ENCODE assay signal across 8 cellular contexts in the genomic region with DNA sequence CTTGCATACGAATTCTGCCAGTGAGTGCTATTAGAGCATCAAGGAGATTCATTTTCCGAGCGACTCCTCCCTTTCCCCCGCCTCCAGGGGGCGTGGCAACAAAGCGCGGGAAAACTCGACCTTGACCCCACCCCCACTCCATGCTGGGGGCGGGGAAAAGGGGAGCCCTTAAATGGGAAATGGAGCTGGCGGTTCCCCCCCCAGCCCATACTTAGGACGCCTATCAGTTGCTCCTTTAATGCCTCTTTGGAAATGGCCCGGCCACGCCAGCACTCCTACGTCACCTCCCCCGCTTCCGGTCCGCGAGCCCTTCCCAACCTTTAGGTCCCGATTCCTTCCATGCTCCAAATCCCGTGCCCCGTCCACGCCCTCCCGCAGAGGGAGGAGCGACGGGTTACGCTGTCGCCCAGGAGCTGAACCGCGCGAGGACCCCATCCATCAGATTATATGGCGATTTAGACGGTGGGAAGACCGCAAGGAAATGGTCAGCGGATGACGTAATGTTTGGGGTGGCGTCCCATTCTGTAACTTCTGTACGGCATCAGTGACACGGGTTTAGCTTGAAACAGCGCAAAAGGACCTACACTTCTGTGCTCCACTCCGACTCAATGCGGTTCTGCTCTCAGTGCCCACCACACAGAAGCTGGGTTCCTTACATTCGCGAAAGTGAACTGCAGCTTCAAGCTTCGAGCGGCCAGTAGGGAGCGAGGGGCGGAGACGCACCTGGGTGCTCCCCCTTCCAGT. TPM values are rescaled to one million over a fixed set of nuclear protein-coding genes. Genes with fewer than 3 reads are reported as not detected.
DNase-seq lines count a peak whose midpoint lies in the region; ATAC-seq and TF ChIP-seq lines count a peak whose summit lies in the region.

No MANE protein-coding gene starts in this region.

- H4K20me1 ChIP-seq in mammary epithelial cell (ENCODE audit: insufficient read depth, low read length), result no peaks in the 10 kb centered on the region

- H3K79me2 ChIP-seq in mammary epithelial cell (ENCODE audit: insufficient read depth, low read length), result peaks cover 30% of the 10 kb centered on the region

- H2AFZ ChIP-seq in mammary epithelial cell (ENCODE audit: low read depth, low read length), result peak overlapping the region; percentile 98

- in situ Hi-C loops in mammary epithelial cell (cut with MboI; ENCODE audit: low sequenced_read_pairs in 2 of 2), result no loop called here

- TF ChIP-seq CTCF in A673 (conservative IDR thresholded peaks at IDR 0.05; ENCODE audit: low read depth, low read length), result 0 out of 2 replicates have a peak, but pooled peaks have one; percentile 25
- TF ChIP-seq CTCF in WERI-Rb-1 (IDR thresholded peaks at IDR 0.05; ENCODE audit: low read depth, low read length), result peak; percentile 39
- peak in 1 of 2 donors; percentile 25 for TF ChIP-seq CTCF in mammary epithelial cell (conservative IDR thresholded peaks at IDR 0.05 in 1 of 2, IDR thresholded peaks at IDR 0.05 in 1 of 2; ENCODE audit: extremely low read depth in 1 of 2, insufficient read depth in 1 of 2, low read depth in 1 of 2, low read length in 2 of 2)

- dilution Hi-C loops in mammary epithelial cell (cut with HindIII; ENCODE audit: low sequenced_read_pairs), result loop anchor here (5.0 kb wide), 1 partner anchor 39 kb away; no protein-coding TSS in a partner anchor

- no peaks in the 10 kb centered on the region for H3K27me3 ChIP-seq in A673 (replicated peaks; ENCODE audit: insufficient read depth, low read depth, low read length, poor library complexity)
- H3K27me3 ChIP-seq in WERI-Rb-1 (ENCODE audit: insufficient read depth, low read depth, severe bottlenecking), result no peaks in the 10 kb centered on the region
- no peaks in the 10 kb centered on the region for H3K27me3 ChIP-seq in mammary epithelial cell (ENCODE audit: insufficient read depth, low read length)
- no peaks in the 10 kb centered on the region for H3K27me3 ChIP-seq in iPS-20b (ENCODE audit: insufficient read depth, low read length)

- H3K9me3 ChIP-seq in A673 (ENCODE audit: low read depth, low read length, poor library complexity, severe bottlenecking) (no peaks in the 10 kb centered on the region), WERI-Rb-1 (ENCODE audit: severe bottlenecking) (no peaks in the 10 kb centered on the region), mammary epithelial cell (replicated peaks; ENCODE audit: insufficient read depth, low read length) (no peaks in the 10 kb centered on the region), iPS-20b (ENCODE audit: insufficient read depth, low read depth, low read length) (no peaks in the 10 kb centered on the region)

- intact Hi-C loops in A673 (cut with micrococcal nuclease; ENCODE audit: unreplicated experiment), result loop anchor here (5.0 kb wide), 1 partner anchor 66 kb away; the partner anchor contains the start of gene RFX5
- intact Hi-C loops in mammary epithelial cell (cut with micrococcal nuclease), result loop anchor here (1.0 kb wide), 5 partner anchors 60 to 555 kb away; partner anchors contain the start of genes PIP5K1A and PSMB4

- H3K4me1 ChIP-seq in A673 (ENCODE audit: insufficient read depth, low read length, poor library complexity, severe bottlenecking) (peaks cover 3% of the 10 kb centered on the region), mammary epithelial cell (ENCODE audit: insufficient read depth, low read length) (peaks cover 16% of the 10 kb centered on the region), iPS-20b (ENCODE audit: insufficient read depth, low read length) (peaks cover 5% of the 10 kb centered on the region; the same call in 1 of the 2 replicates)

- H3K4me3 ChIP-seq in A673 (ENCODE audit: low read depth, low read length, poor library complexity, severe bottlenecking), result peak overlapping the region; percentile 95
- peak overlapping the region; percentile 67 for H3K4me3 ChIP-seq in WERI-Rb-1 (ENCODE audit: low read depth, low read length)
- H3K4me3 ChIP-seq in mammary epithelial cell (replicated peaks in 1 of 3; ENCODE audit: insufficient read depth in 1 of 3, low read depth in 2 of 3, low read length in 3 of 3), result peak overlapping the region; percentile 75 to 86 (median 85)
- H3K4me3 ChIP-seq in iPS-20b (ENCODE audit: low read length), result peak overlapping the region; percentile 86
- peak overlapping the region; percentile 53 to 97 (median 81) for H3K4me3 ChIP-seq in skin epidermis

- WGBS in mammary epithelial cell (ENCODE audit: low coverage, missing lambda C conversion rate), result 4% methylated on average over 31 of the region's 48 CpGs

- H3K36me3 ChIP-seq in A673 (ENCODE audit: insufficient read depth, low read length, poor library complexity, severe bottlenecking), result peaks cover 7% of the 10 kb centered on the region
- peaks cover 40% of the 10 kb centered on the region for H3K36me3 ChIP-seq in WERI-Rb-1
- H3K36me3 ChIP-seq in mammary epithelial cell (ENCODE audit: insufficient read depth, low read length), result no peaks in the 10 kb centered on the region
- peaks cover 19% of the 10 kb centered on the region for H3K36me3 ChIP-seq in iPS-20b (ENCODE audit: insufficient read depth, low read depth, low read length)

- H3K4me2 ChIP-seq in mammary epithelial cell (ENCODE audit: insufficient read depth, low read depth, low read length), result peak overlapping the region; percentile 91

- peak overlapping the region; percentile 99 for H3K27ac ChIP-seq in A673 (ENCODE audit: low read depth, low read length, poor library complexity, severe bottlenecking)
- peak overlapping the region; percentile 100 for H3K27ac ChIP-seq in WERI-Rb-1
- H3K27ac ChIP-seq in mammary epithelial cell (ENCODE audit: insufficient read depth, low read depth, low read length), result peak overlapping the region; percentile 97
- H3K27ac ChIP-seq in iPS-20b (ENCODE audit: low read length), result peak overlapping the region; percentile 99
- peak overlapping the region; percentile 64 to 97 (median 92) for H3K27ac ChIP-seq in skin epidermis

- H3K9ac ChIP-seq in mammary epithelial cell (ENCODE audit: insufficient read depth, low read length) (peak overlapping the region; percentile 97), iPS-20b (ENCODE audit: low read depth, low read length) (peak overlapping the region; percentile 95)

- CTCF ChIA-PET in A673 (lab: Charles Lee) (interaction anchor here (0.5 to 0.9 kb wide), 3 partner anchors 20 to 830 kb away, joined by 3 to 6 read pairs (median 3); no protein-coding TSS in a partner anchor), mammary epithelial cell (lab: Charles Lee; ENCODE audit: low non-redundant PET) (interaction anchor here (0.6 to 1.0 kb wide), 3 partner anchors 33 to 178 kb away, joined by 4 to 19 read pairs (median 6); partner anchors contain the start of gene POGZ)

- TSS peak; percentile 78 for BruUV-seq in A673 (replicated peaks; lab: Mats Ljungman, UMichigan)
- TSS peak; percentile 85 for BruUV-seq in mammary epithelial cell (replicated peaks; lab: Mats Ljungman, UMichigan)

- POLR2A ChIA-PET in A673 (lab: Charles Lee; ENCODE audit: low non-redundant PET), result interaction anchor here (0.6 to 1.2 kb wide), 3 partner anchors 27 to 87 kb away, joined by 3 to 7 read pairs (median 4); partner anchors contain the start of genes PSMD4 and RFX5

- DNase-seq in A673 (ENCODE audit: low spot score) (peak; percentile 99), NCI-H2196 treated with DMSO at 0.1 percent for 48 hours (lab: John Stamatoyannopoulos, UW; ENCODE audit: unreplicated experiment) (peak; percentile 92), WERI-Rb-1 (peak; percentile 100), mammary epithelial cell (peak; percentile 98)

- ATAC-seq in GM18870 (IDR thresholded peaks at IDR 0.05; ENCODE audit: unreplicated experiment) (peak; percentile 34), HG03135 (IDR thresholded peaks at IDR 0.05; ENCODE audit: unreplicated experiment) (peak; percentile 34)

RNA-seq across cellular contexts. Expression of gene ZNF687, which starts 0.7 kb away (rescaled TPM):
- 26.4 and 30.2 TPM in 2 replicates for total RNA-seq in A673 (2021)
- total RNA-seq in mammary epithelial cell, result 10 to 100 TPM; 17.7 to 23.3 TPM
- polyA plus RNA-seq in mammary epithelial cell, result 11.5 TPM
- 22.0 TPM for polyA minus RNA-seq in mammary epithelial cell

RNA-seq across cellular contexts. Expression of gene PSMD4, which starts 26.9 kb away (rescaled TPM):
- total RNA-seq in A673 (2021) (312 and 339 TPM in 2 replicates), mammary epithelial cell (100 to 1,000 TPM in 1 of 2 donors, 10 to 100 TPM in 1; 94.7 to 167 TPM)
- 223 TPM for polyA plus RNA-seq in mammary epithelial cell
- 161 TPM for polyA minus RNA-seq in mammary epithelial cell

RNA-seq across cellular contexts. Expression of gene PI4KB, which starts 45.8 kb away (rescaled TPM):
- 62.1 and 62.8 TPM in 2 replicates for total RNA-seq in A673 (2021)
- total RNA-seq in mammary epithelial cell, result 10 to 100 TPM; 46.7 to 58.3 TPM
- polyA plus RNA-seq in mammary epithelial cell, result 57.9 TPM
- polyA minus RNA-seq in mammary epithelial cell, result 135 TPM

Comparison
In these comparisons a context has a peak if more than half of its experiments do, and no peak if none do; other contexts are left out.
1. Peak in every context shown above with its lines: DNase-seq, ATAC-seq, H3K4me3 ChIP-seq and H3K27ac ChIP-seq.